Comparison of ENCODE assay signal across 11 cellular contexts in genomic region chr1:161721738-161722343, GRCh38. TPM values are rescaled to one million over a fixed set of nuclear protein-coding genes. Genes with fewer than 3 reads are reported as not detected.
DNase-seq lines count a peak whose midpoint lies in the region; ATAC-seq and TF ChIP-seq lines count a peak whose summit lies in the region.
"Had no signal": no experiment of that assay in that cellular context is flagged by ENCODE, and none has a peak within 500 bp of the region (broad histone marks: within the 10 kb centered on the region; RNA-seq: fewer than 3 reads in every experiment).

No MANE protein-coding gene starts in this region.

- H3K27me3 ChIP-seq in breast epithelium (no peaks in the 10 kb centered on the region), RWPE2 (ENCODE audit: insufficient read depth, poor library complexity, severe bottlenecking) (no peaks in the 10 kb centered on the region), esophagus squamous epithelium (peaks cover 0 to 24% (median 0%) of the 10 kb centered on the region in 4 donors)

- BruUV-seq in MCF 10A (replicated peaks; lab: Mats Ljungman, UMichigan) = no TSS peak

- 48 to 54% methylated on average over 8 of the region's 8 CpGs for whole genome bisulfite sequencing in esophagus squamous epithelium, 2 donors

- H3K4me1 Mint-ChIP-seq in MCF 10A (ENCODE audit: insufficient read depth, unreplicated experiment) = peaks cover 21% of the 10 kb centered on the region

- H3K9me3 ChIP-seq in breast epithelium (no peaks in the 10 kb centered on the region), RWPE2 (ENCODE audit: severe bottlenecking) (no peaks in the 10 kb centered on the region), esophagus squamous epithelium (no peaks in the 10 kb centered on the region)
- H3K9me3 ChIP-seq: thoracic aorta had no signal

- POLR2A ChIA-PET in MCF 10A (lab: Yijun Ruan, JAX) = no interaction called here

- TF ChIP-seq CTCF in MCF 10A (IDR thresholded peaks at IDR 0.05; ENCODE audit: unreplicated experiment) (no peak), breast epithelium (IDR thresholded peaks at IDR 0.05) (no peak), RWPE2 (IDR thresholded peaks at IDR 0.05; ENCODE audit: poor library complexity, severe bottlenecking) (no peak), esophagus squamous epithelium (IDR thresholded peaks at IDR 0.05) (no peak)

- H3K27me3 Mint-ChIP-seq in MCF 10A (ENCODE audit: insufficient read depth, unreplicated experiment) = no peaks in the 10 kb centered on the region

- no peaks in the 10 kb centered on the region for H3K9me3 Mint-ChIP-seq in MCF 10A (ENCODE audit: unreplicated experiment)

- H3K27ac Mint-ChIP-seq in MCF 10A (ENCODE audit: low read depth, unreplicated experiment) = no peak overlapping the region

- H3K36me3 ChIP-seq in breast epithelium (no peaks in the 10 kb centered on the region), RWPE2 (ENCODE audit: low read depth) (no peaks in the 10 kb centered on the region), esophagus squamous epithelium (no peaks in the 10 kb centered on the region)
- H3K36me3 ChIP-seq: thoracic aorta had no signal

- no peaks in the 10 kb centered on the region for H3K36me3 Mint-ChIP-seq in MCF 10A (ENCODE audit: insufficient read depth, unreplicated experiment)

- H3K4me1 ChIP-seq in breast epithelium = no peaks in the 10 kb centered on the region
- H3K4me1 ChIP-seq in RWPE2 (ENCODE audit: insufficient read depth, poor library complexity, severe bottlenecking) = peaks cover 13% of the 10 kb centered on the region
- peaks cover 5 to 15% (median 5%) of the 10 kb centered on the region in 3 donors for H3K4me1 ChIP-seq in esophagus squamous epithelium

- TF ChIP-seq POLR2A in breast epithelium (IDR thresholded peaks at IDR 0.05) (no peak), erythroblast (IDR thresholded peaks at IDR 0.05; ENCODE audit: low read length) (no peak), esophagus squamous epithelium (IDR thresholded peaks at IDR 0.05) (no peak)

- no peak overlapping the region for H3K4me3 Mint-ChIP-seq in MCF 10A (ENCODE audit: unreplicated experiment)

- ATAC-seq in RWPE2 (ENCODE audit: low read depth) (peak; percentile 52; the same call in 2 of the 3 replicates), HG02642 (IDR thresholded peaks at IDR 0.05; ENCODE audit: poor library complexity, unreplicated experiment) (no peak)

- intact Hi-C loops in MCF 10A (cut with micrococcal nuclease) (no loop called here), breast epithelium (cut with DNase I; ENCODE audit: low total_unique reads) (no loop called here), esophagus squamous epithelium (cut with DNase I) (no loop called here)

- DNase-seq in MCF 10A (ENCODE audit: unreplicated experiment) = peak; percentile 78
- no peak for DNase-seq in breast epithelium (ENCODE audit: low spot score in 2 of 2)
- DNase-seq in RWPE2 (ENCODE audit: low spot score) = no peak
- DNase-seq in erythroblast (lab: John Stamatoyannopoulos, UW) = peak; percentile 51 to 70
- no peak for DNase-seq in esophagus squamous epithelium (lab: John Stamatoyannopoulos, UW)
- no peak for DNase-seq in iPS-NIHi11 (ENCODE audit: low spot score)
- DNase-seq in globus pallidus (ENCODE audit: low spot score) = no peak
- DNase-seq: activated naive CD4-positive, alpha-beta T cell had no signal

- CTCF ChIA-PET in MCF 10A (lab: Yijun Ruan, JAX) = interaction anchor here (0.6 kb wide), 1 partner anchor 22 kb away, joined by 3 read pairs; no protein-coding TSS in a partner anchor

- H3K27ac ChIP-seq in breast epithelium (no peak overlapping the region), RWPE2 (ENCODE audit: poor library complexity, severe bottlenecking) (peak overlapping the region; percentile 49), esophagus squamous epithelium (no peak overlapping the region)
- H3K27ac ChIP-seq: thoracic aorta had no signal

- H3K4me3 ChIP-seq in breast epithelium = no peak overlapping the region
- H3K4me3 ChIP-seq in RWPE2 (ENCODE audit: severe bottlenecking) = no peak overlapping the region
- H3K4me3 ChIP-seq in esophagus squamous epithelium = no peak overlapping the region
- H3K4me3 ChIP-seq: thoracic aorta had no signal

RNA-seq across cellular contexts. Expression of gene FCRLB, which starts 0.5 kb away (rescaled TPM):
- total RNA-seq in MCF 10A (2022) (1.1 and 1.3 TPM in 2 replicates), breast epithelium (1 to 10 TPM in 1 of 3 donors, under 1 TPM in 2; 0.15 to 1.1 (median 0.33) TPM), esophagus squamous epithelium (1 to 10 TPM in 1 of 4 donors, under 1 TPM in 3; 0.31 to 1.2 (median 0.83) TPM)

RNA-seq across cellular contexts. Expression of gene FCRLA, which starts 14.8 kb away (rescaled TPM):
- total RNA-seq in MCF 10A (2022) (0.30 and 0.47 TPM in 2 replicates), breast epithelium (under 1 TPM in 1 of 3 donors, not detected in 2; 0.15 TPM), esophagus squamous epithelium (under 1 TPM in 1 of 4 donors, not detected in 3; 0.62 TPM)
- total RNA-seq: T-helper 2 cell treated with Interferon-gamma antibody and Interleukin-4, amounts not matched to agents 100 ng/mL and 5 ng/mL, for 36 hours; thoracic aorta had no signal

RNA-seq across cellular contexts. Expression of gene DUSP12, which starts 27.7 kb away (rescaled TPM):
- total RNA-seq in MCF 10A (2022) = 57.0 and 65.0 TPM in 2 replicates
- 10 to 100 TPM; 14.6 to 44.9 (median 36.1) TPM for total RNA-seq in breast epithelium
- total RNA-seq in esophagus squamous epithelium = 10 to 100 TPM in 3 of 4 donors, 1 to 10 TPM in 1; 6.0 to 24.0 (median 15.1) TPM

RNA-seq across cellular contexts. Expression of gene ATF6, which starts 44.3 kb away (rescaled TPM):
- 56.3 and 71.8 TPM in 2 replicates for total RNA-seq in MCF 10A (2022)
- 10 to 100 TPM; 31.0 to 56.1 (median 34.1) TPM for total RNA-seq in breast epithelium
- total RNA-seq in esophagus squamous epithelium = 10 to 100 TPM; 13.4 to 24.8 (median 17.6) TPM

RNA-seq across cellular contexts. Expression of gene FCGR2B, which starts 58.9 kb away (rescaled TPM):
- total RNA-seq in MCF 10A (2022) (not detected in 2 replicates), breast epithelium (100 to 1,000 TPM in 1 of 3 donors, 10 to 100 TPM in 1, 1 to 10 TPM in 1; 5.6 to 124 (median 40.0) TPM), esophagus squamous epithelium (10 to 100 TPM in 2 of 4 donors, 1 to 10 TPM in 2; 1.1 to 25.2 (median 7.4) TPM)

Comparison
In these comparisons a context has a peak if more than half of its experiments do, and no peak if none do; other contexts are left out.
1. DNase-seq: peak in MCF 10A (single experiment) and erythroblast (2 of 2); none in breast epithelium (0 of 2), RWPE2 (single experiment), esophagus squamous epithelium (single experiment), iPS-NIHi11 (single experiment) and globus pallidus (single experiment).